16 cellular contexts compared by ENCODE assay signal in the genomic region with DNA sequence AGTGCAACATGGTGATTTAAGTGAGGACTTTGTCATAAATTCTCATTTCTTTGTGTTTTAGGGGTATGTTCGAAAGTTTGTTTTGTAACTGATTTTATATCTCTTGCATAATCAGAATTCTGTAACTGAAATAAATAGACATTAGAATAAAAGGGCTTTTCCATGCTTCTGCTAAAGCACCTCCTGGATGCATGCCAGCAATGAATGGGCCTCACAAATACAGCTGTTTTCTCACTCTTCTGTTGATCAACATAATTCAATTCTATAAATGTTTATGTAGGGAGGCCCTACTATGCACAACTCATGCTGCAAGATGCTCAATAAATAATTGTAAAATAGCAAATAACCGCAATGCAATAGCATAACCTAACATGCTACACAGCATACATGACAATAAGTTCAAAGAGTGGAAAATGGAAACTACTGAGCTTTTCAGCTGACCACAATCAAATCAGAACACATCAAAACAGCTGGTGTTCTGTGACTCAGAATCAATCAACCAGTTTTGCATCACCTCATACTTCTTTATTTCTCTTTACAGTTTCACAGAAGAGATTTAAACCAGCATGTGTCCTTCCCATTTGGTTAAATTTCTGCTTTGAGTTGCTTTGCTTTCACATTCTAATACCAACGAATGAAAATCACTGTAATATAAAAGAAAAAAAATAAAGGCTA.
DNase-seq lines count a peak whose midpoint lies in the region; ATAC-seq and TF ChIP-seq lines count a peak whose summit lies in the region.
"Had no signal": no experiment of that assay in that cellular context is flagged by ENCODE, and none has a peak within 500 bp of the region (broad histone marks: within the 10 kb centered on the region; RNA-seq: fewer than 3 reads in every experiment).

No MANE protein-coding gene starts in this region.

- ATAC-seq in GM19351 (IDR thresholded peaks at IDR 0.05; ENCODE audit: unreplicated experiment), result no peak
- ATAC-seq: CD8-positive, alpha-beta T cell had no signal

- no peak overlapping the region for H3K4me3 ChIP-seq in astrocyte of the cerebellum (ENCODE audit: low read depth, low read length)
- H3K4me3 ChIP-seq: BLaER1, SJSA1 had no signal

- no peak for TF ChIP-seq CTCF in astrocyte of the cerebellum (IDR thresholded peaks at IDR 0.05; ENCODE audit: low read depth, low read length, missing control alignments)

- in situ Hi-C loops in astrocyte of the cerebellum (cut with HindIII; ENCODE audit: low sequenced_read_pairs) (no loop called here), ACHN (cut with HindIII; ENCODE audit: low pct_ligation_motif_present, low pct_unique_long_range_greater_than_20kb, low sequenced_read_pairs) (no loop called here)

- DNase-seq in NCI-H1417 (lab: John Stamatoyannopoulos, UW) (peak in 2 of 3 experiments; percentile 42 to 60), NCI-H1417 treated with DMSO at 0.1 percent for 48 hours (lab: John Stamatoyannopoulos, UW) (no peak), NCI-H1092 (lab: John Stamatoyannopoulos, UW) (peak; percentile 18), NCI-H69 (lab: John Stamatoyannopoulos, UW) (peak; percentile 79), astrocyte of the cerebellum (ENCODE audit: low read depth) (peak; percentile 36), ACHN (no peak), middle frontal gyrus (ENCODE audit: extremely low spot score, low spot score) (no peak)
- DNase-seq: 8988T; CD8-positive, alpha-beta T cell; H9; IMR-90; NCI-H1436 treated with DMSO at 0.1 percent for 48 hours; T-helper 2 cell had no signal

Comparison
In these comparisons a context has a peak if more than half of its experiments do, and no peak if none do; other contexts are left out.
1. DNase-seq: peak in NCI-H1417 (2 of 3), NCI-H1092 (single experiment), NCI-H69 (single experiment) and astrocyte of the cerebellum (single experiment); none in NCI-H1417 treated with DMSO at 0.1 percent for 48 hours (single experiment), ACHN (single experiment) and middle frontal gyrus (single experiment).